ENCODE assay signal across 35 cellular contexts in the genomic region with DNA sequence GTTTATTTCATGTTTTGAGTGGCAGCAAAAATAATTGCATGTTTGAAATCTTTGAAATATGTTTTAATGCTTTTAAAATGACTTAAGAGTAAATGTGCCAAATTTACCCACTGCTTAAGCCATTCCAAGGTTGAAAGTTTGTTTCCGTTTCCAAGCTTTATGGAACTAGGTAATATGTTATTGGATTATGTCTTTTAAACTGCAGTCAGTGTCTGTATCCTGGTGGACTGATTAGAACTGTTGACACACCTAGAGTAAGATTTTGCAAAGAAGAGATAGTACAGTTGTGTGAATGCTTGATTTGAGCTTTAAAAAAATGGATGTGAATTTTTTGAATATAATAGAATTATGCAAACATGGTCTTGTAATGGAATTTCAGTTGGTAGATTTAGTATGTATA.
A peak's percentile ranks its signal among the peaks of the same experiment; 100 is the strongest.
DNase-seq lines count a peak whose midpoint lies in the region; ATAC-seq, FAIRE-seq and TF ChIP-seq lines count a peak whose summit lies in the region.
"Had no signal": no experiment of that assay in that cellular context is flagged by ENCODE, and none has a peak within 500 bp of the region (broad histone marks: within the 10 kb centered on the region; RNA-seq: fewer than 3 reads in every experiment).

No MANE protein-coding gene starts in this region.

- TF ChIP-seq CTCF in mucosa of descending colon (IDR thresholded peaks at IDR 0.05) (no peak), pancreas (IDR thresholded peaks at IDR 0.05) (no peak)

- 35 to 39% methylated on average over 1 of the region's 1 CpG for WGBS in pancreas, 2 donors

- intact Hi-C loops in left colon (cut with DNase I, micrococcal nuclease): no loop called here
- intact Hi-C loops in mucosa of descending colon (cut with DNase I, micrococcal nuclease): no loop called here
- intact Hi-C loops in pancreas (cut with DNase I): no loop called here

- no peaks in the 10 kb centered on the region for H3K27me3 ChIP-seq in pancreas
- H3K27me3 ChIP-seq: BE2C; BLaER1; BLaER1 treated with 17β-estradiol and CSF1 and Interleukin-3, amounts not matched to agents 10 nM and 100 nM had no signal

- peaks cover 4% of the 10 kb centered on the region for H3K4me1 ChIP-seq in mucosa of descending colon (ENCODE audit: low read depth)
- H3K4me1 ChIP-seq in pancreas: no peaks in the 10 kb centered on the region
- H3K4me1 ChIP-seq: A549, BE2C, BLaER1, Caco-2 had no signal

- H3K9me3 ChIP-seq in mucosa of descending colon (peaks cover 5% of the 10 kb centered on the region), pancreas (no peaks in the 10 kb centered on the region)
- H3K9me3 ChIP-seq: BE2C, BLaER1, Caco-2 had no signal

- no peak for DNase-seq in left colon
- no peak for DNase-seq in mucosa of descending colon
- no peak for DNase-seq in pancreas
- DNase-seq in NCI-H226: no peak
- DNase-seq in cerebellar cortex (ENCODE audit: low spot score): no peak
- DNase-seq: 8988T; ACHN; AML-193; BE2C; C1 segment of cervical spinal cord; Caco-2; Calu3; CD4-positive, alpha-beta memory T cell; CD4-positive, alpha-beta T cell; CD4-positive, CD25-positive, alpha-beta regulatory T cell; CD8-positive, alpha-beta memory T cell; CD8-positive, alpha-beta T cell; COR-L47; DMS 273 treated with DMSO at 0.1 percent for 48 hours; DMS153; DMS53; DMS79; DMS79 treated with DMSO at 0.1 percent for 48 hours; DND-41; EL had no signal

- peak; percentile 45 for FAIRE-seq in colon (lab: Jason Lieb, UNC)
- FAIRE-seq in pancreas (lab: Jason Lieb, UNC): peak; percentile 20
- FAIRE-seq: A204.1, A549, D721Med had no signal

- ATAC-seq in left colon: peak; percentile 84
- peak; percentile 70 for ATAC-seq in mucosa of descending colon
- no peak for ATAC-seq in pancreas
- ATAC-seq in SK-N-SH treated with all-trans-retinoic acid at 6 μM for 48 hours: no peak
- no peak for ATAC-seq in HG03571 (IDR thresholded peaks at IDR 0.05; ENCODE audit: unreplicated experiment)
- ATAC-seq: A549; CD8-positive, alpha-beta T cell had no signal

- H3K4me3 ChIP-seq in mucosa of descending colon: no peak overlapping the region
- no peak overlapping the region for H3K4me3 ChIP-seq in pancreas
- H3K4me3 ChIP-seq: A549; BLaER1; BLaER1 treated with 17β-estradiol and CSF1 and Interleukin-3, amounts not matched to agents 10 nM and 100 nM had no signal

- H3K27ac ChIP-seq in pancreas: no peak overlapping the region
- H3K27ac ChIP-seq: 22Rv1; A549; BLaER1; BLaER1 treated with 17β-estradiol and CSF1 and Interleukin-3, amounts not matched to agents 10 nM and 100 nM; C4-2B had no signal

- no peaks in the 10 kb centered on the region for H3K36me3 ChIP-seq in mucosa of descending colon (ENCODE audit: low read depth)
- no peaks in the 10 kb centered on the region for H3K36me3 ChIP-seq in pancreas
- H3K36me3 ChIP-seq: BE2C, BLaER1 had no signal

TF ChIP-seq in SK-N-SH treated with all-trans-retinoic acid at 6 μM for 48 hours, 23 proteins besides CTCF, POLR2A, EP300 and RAD21:
- no peak for TF ChIP-seq ZNF8 (CRISPR knock-in tag; IDR thresholded peaks at IDR 0.05)
- TF ChIP-seq ZFP30 (CRISPR knock-in tag; IDR thresholded peaks at IDR 0.05): no peak
- no peak for TF ChIP-seq RARB (CRISPR knock-in tag; IDR thresholded peaks at IDR 0.05)
- no peak for TF ChIP-seq TOX (CRISPR knock-in tag; IDR thresholded peaks at IDR 0.05; ENCODE audit: borderline replicate concordance)
- no peak for TF ChIP-seq ESRRG (CRISPR knock-in tag; IDR thresholded peaks at IDR 0.05)
- TF ChIP-seq ARNTL (CRISPR knock-in tag; IDR thresholded peaks at IDR 0.05; ENCODE audit: borderline replicate concordance, low read depth): no peak
- no peak for TF ChIP-seq CSDC2 (CRISPR knock-in tag; IDR thresholded peaks at IDR 0.05)
- no peak for TF ChIP-seq ZC3H10 (CRISPR knock-in tag; IDR thresholded peaks at IDR 0.05)

Comparison
In these comparisons a context has a peak if more than half of its experiments do, and no peak if none do; other contexts are left out.
1. ATAC-seq: peak in left colon (single experiment) and mucosa of descending colon (single experiment); none in pancreas (0 of 4), SK-N-SH treated with all-trans-retinoic acid at 6 μM for 48 hours (single experiment) and HG03571 (single experiment).